In genomic region chr17:17714261-17714866, GRCh38 we compare ENCODE assay signal across 10 cellular contexts. TPM values are rescaled to one million over a fixed set of nuclear protein-coding genes. Genes with fewer than 3 reads are reported as not detected.
DNase-seq lines count a peak whose midpoint lies in the region; ATAC-seq and TF ChIP-seq lines count a peak whose summit lies in the region.
"Had no signal": no experiment of that assay in that cellular context is flagged by ENCODE, and none has a peak within 500 bp of the region (broad histone marks: within the 10 kb centered on the region; RNA-seq: fewer than 3 reads in every experiment).

No MANE protein-coding gene starts in this region.

- H2AK5ac ChIP-seq in H9 (ENCODE audit: insufficient read length, low read length), result no peak overlapping the region

- H3K56ac ChIP-seq in H9 (ENCODE audit: insufficient read length, low read depth, low read length), result no peak overlapping the region

- H2BK20ac ChIP-seq in H9 (ENCODE audit: low read depth, low read length, poor library complexity, severe bottlenecking), result no peak overlapping the region

- H3K27me3 ChIP-seq in H9 (ENCODE audit: insufficient read depth, low read length), result peaks cover 30% of the 10 kb centered on the region; the same call in 1 of the 2 replicates
- H3K27me3 ChIP-seq in adipocyte (replicated peaks; ENCODE audit: control insufficient read depth, insufficient read depth, low read length), result no peaks in the 10 kb centered on the region
- no peaks in the 10 kb centered on the region for H3K27me3 ChIP-seq in stomach
- H3K27me3 ChIP-seq: foreskin keratinocyte had no signal

- H4K5ac ChIP-seq in H9 (ENCODE audit: insufficient read length, low read depth, low read length), result no peak overlapping the region

- no peak overlapping the region for H2AFZ ChIP-seq in H9 (ENCODE audit: low read length)

- H3K14ac ChIP-seq in H9 (ENCODE audit: insufficient read depth, low read length), result 0 out of 2 replicates have a peak overlapping the region, but pooled peaks have one; percentile 27

- H3T11ph ChIP-seq in H9 (ENCODE audit: low read length), result no peak overlapping the region

- H3K27ac Mint-ChIP-seq in H9, result no peak overlapping the region; a peak in 1 of 7 replicates

- H3K9me3 ChIP-seq in H9 (ENCODE audit: control insufficient read depth, low read depth, low read length) (no peaks in the 10 kb centered on the region), adipocyte (ENCODE audit: control insufficient read depth, low read length) (no peaks in the 10 kb centered on the region), stomach (no peaks in the 10 kb centered on the region)

- H3K4ac ChIP-seq in H9 (ENCODE audit: low read depth, low read length), result no peak overlapping the region

- no peaks in the 10 kb centered on the region for H3K79me2 ChIP-seq in H9 (ENCODE audit: insufficient read depth, low read length)

- H3K4me1 ChIP-seq in H9 (ENCODE audit: insufficient read depth, low read length) (peaks cover 3% of the 10 kb centered on the region; the same call in 1 of the 2 replicates), adipocyte (ENCODE audit: control insufficient read depth, insufficient read depth, low read length) (peaks cover 41% of the 10 kb centered on the region), stomach (peaks cover 59 to 78% (median 63%) of the 10 kb centered on the region in 4 donors)

- no peak overlapping the region for H3K4me3 ChIP-seq in adipocyte (ENCODE audit: low read length)
- no peak overlapping the region for H3K4me3 ChIP-seq in stomach

- no peak overlapping the region for H4K8ac ChIP-seq in H9 (replicated peaks; ENCODE audit: insufficient read length, low read depth, low read length)

- no peaks in the 10 kb centered on the region for H3K36me3 ChIP-seq in adipocyte (ENCODE audit: control insufficient read depth, insufficient read depth, low read length, severe bottlenecking)
- no peaks in the 10 kb centered on the region for H3K36me3 ChIP-seq in stomach

- H3K4me1 Mint-ChIP-seq in H9, result peaks cover 30 to 43% of the 10 kb centered on the region in 2 experiments

- no peak overlapping the region for H2BK12ac ChIP-seq in H9 (ENCODE audit: insufficient read length, low read depth, low read length)

- ATAC-seq in left colon, result peak; percentile 37
- no peak for ATAC-seq in HG02678 (IDR thresholded peaks at IDR 0.05; ENCODE audit: unreplicated experiment)
- no peak for ATAC-seq in HG03521 (IDR thresholded peaks at IDR 0.05; ENCODE audit: unreplicated experiment)
- ATAC-seq in HG03095 (IDR thresholded peaks at IDR 0.05; ENCODE audit: unreplicated experiment), result no peak
- ATAC-seq: foreskin keratinocyte had no signal

- no peaks in the 10 kb centered on the region for H3K23me2 ChIP-seq in H9 (ENCODE audit: insufficient read length, low read depth, low read length, poor library complexity, severe bottlenecking)

- no peaks in the 10 kb centered on the region for H3K36me3 Mint-ChIP-seq in H9 (ENCODE audit: insufficient read depth in 1 of 3, low read depth in 3 of 3)

- H3K27ac ChIP-seq in H9 (ENCODE audit: insufficient read length, low read depth, low read length) (no peak overlapping the region), stomach (peak overlapping the region; percentile 72 to 95 (median 89))
- H3K27ac ChIP-seq: foreskin keratinocyte had no signal

- H2BK120ac ChIP-seq in H9 (ENCODE audit: low read depth, low read length, poor library complexity, severe bottlenecking), result no peak overlapping the region

- TF ChIP-seq EP300 in stomach (IDR thresholded peaks at IDR 0.05), result no peak

- H3K18ac ChIP-seq in H9 (ENCODE audit: insufficient read length, low read depth, low read length), result peak overlapping the region; percentile 9

- no peak overlapping the region for H3K23ac ChIP-seq in H9 (ENCODE audit: insufficient read length, low read depth, low read length)

- no peak for DNase-seq in H9
- DNase-seq in adipocyte (ENCODE audit: low read depth), result peak; percentile 43
- no peak for DNase-seq in left colon
- DNase-seq in stomach, result no peak
- DNase-seq: activated CD4-positive, alpha-beta T cell treated with anti-CD3 and anti-CD28 coated beads, Interleukin-2, amount 50 U/mL, for 4 hours; foreskin keratinocyte; NCI-H1930 had no signal

- H3K27me3 Mint-ChIP-seq in H9 (ENCODE audit: low read depth), result peaks cover 89% of the 10 kb centered on the region

- no peak for TF ChIP-seq POLR2A in stomach (IDR thresholded peaks at IDR 0.05)

- no peak overlapping the region for H4K91ac ChIP-seq in H9 (ENCODE audit: insufficient read length, low read depth, low read length)

- H3K4me2 ChIP-seq in H9 (ENCODE audit: insufficient read depth, insufficient read length, low read length), result no peak overlapping the region

- TF ChIP-seq CTCF in H9 (conservative IDR thresholded peaks at IDR 0.05), result no peak
- TF ChIP-seq CTCF in stomach (IDR thresholded peaks at IDR 0.05), result no peak

- H2BK15ac ChIP-seq in H9 (ENCODE audit: low read depth, low read length), result no peak overlapping the region

- H3K4me3 Mint-ChIP-seq in H9, result peak overlapping the region in 1 of 2 experiments; percentile 53; a peak in 1 of 5 replicates

- H3K9me3 Mint-ChIP-seq in H9, result no peaks in the 10 kb centered on the region

- H3K9ac ChIP-seq in H9 (ENCODE audit: extremely low read depth, insufficient read length, low read length), result no peak overlapping the region
- peak overlapping the region; percentile 68 for H3K9ac ChIP-seq in adipocyte (ENCODE audit: low read length)

- no peak overlapping the region for H2BK5ac ChIP-seq in H9 (ENCODE audit: insufficient read length, low read length)

- no peaks in the 10 kb centered on the region for H3K79me1 ChIP-seq in H9 (ENCODE audit: insufficient read depth, low read depth, low read length, poor library complexity, severe bottlenecking)

- no CpG with 5 or more reads among the region's 16 CpGs for WGBS in H9 (ENCODE audit: extremely low coverage, insufficient read length, low lambda C conversion rate)
- WGBS in stomach, 5 donors, result 24 to 42% (median 30%) methylated on average over 14 to 16 of the region's 16 CpGs

- intact Hi-C loops in left colon (cut with DNase I, micrococcal nuclease) (no loop called here), stomach (cut with DNase I; ENCODE audit: low total_unique reads) (no loop called here)

- H4K20me1 ChIP-seq in H9 (ENCODE audit: control insufficient read depth, insufficient read depth, insufficient read length), result no peaks in the 10 kb centered on the region

RNA-seq across cellular contexts. Expression of gene RAI1, which starts 33.1 kb away (rescaled TPM):
- total RNA-seq in H9 (2021) (1.5 and 1.9 TPM in 2 replicates), left colon (10 to 100 TPM; 15.8 to 23.8 TPM), stomach (10 to 100 TPM; 19.1 to 94.5 (median 46.9) TPM)
- polyA plus RNA-seq in stomach, result 10 to 100 TPM in 2 of 3 donors, 1 to 10 TPM in 1; 4.6 to 12.5 (median 12.0) TPM
